33 cellular contexts compared by ENCODE assay signal in the genomic region with DNA sequence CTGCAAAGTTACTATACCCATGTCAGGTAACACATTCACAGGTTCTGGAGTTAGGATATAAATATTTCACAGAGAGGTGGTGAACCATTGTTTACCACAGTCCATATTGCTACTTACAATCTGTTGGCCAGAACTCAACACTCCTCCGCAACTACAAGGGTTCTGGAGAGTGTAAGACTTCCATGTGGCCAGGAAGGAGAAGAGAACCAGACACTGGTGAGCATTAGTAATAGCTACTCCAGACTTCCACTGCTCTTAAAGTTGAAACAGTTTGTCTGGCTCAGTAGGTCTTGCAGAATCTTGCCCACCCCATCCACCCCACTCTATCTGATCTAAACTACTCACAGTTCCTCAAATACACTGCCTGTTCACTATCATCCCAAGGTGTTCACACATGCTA.
"Had no signal": no experiment of that assay in that cellular context is flagged by ENCODE, and none has a peak within 500 bp of the region (broad histone marks: within the 10 kb centered on the region; RNA-seq: fewer than 3 reads in every experiment).

No MANE protein-coding gene starts in this region.

- H3K27me3 ChIP-seq: breast epithelium, gastroesophageal sphincter, hepatocyte had no signal

- H2AFZ ChIP-seq: hepatocyte had no signal

- DNase-seq: activated CD4-positive, alpha-beta memory T cell treated with anti-CD3 and anti-CD28 coated beads for 36 hours; activated CD4-positive, alpha-beta T cell treated with anti-CD3 and anti-CD28 coated beads for 36 hours; activated CD4-positive, alpha-beta T cell treated with anti-CD3 and anti-CD28 coated beads, Interleukin-2, amount 10 ng/mL, durations not matched to agents 24 days and 14 days; activated CD4-positive, CD25-positive, alpha-beta regulatory T cell; activated CD4-positive, CD25-positive, alpha-beta regulatory T cell treated with anti-CD3 and anti-CD28 coated beads, Interleukin-2, amount 50 U/mL, for 72 hours; activated CD8-positive, alpha-beta memory T cell treated with anti-CD3 and anti-CD28 coated beads, Interleukin-2, amount 10 ng/mL, durations not matched to agents 7 days and 5 days; activated CD8-positive, alpha-beta memory T cell treated with anti-CD3 and anti-CD28 coated beads, Interleukin-2, amount 50 U/mL, for 4 hours; activated CD8-positive, alpha-beta T cell treated with anti-CD3 and anti-CD28 coated beads, Interleukin-2, amount 10 ng/mL, durations not matched to agents 7 days and 5 days; activated gamma-delta T cell treated with Interleukin-2 at 50 U/mL for 16 hours; activated naive CD4-positive, alpha-beta T cell treated with anti-CD3 and anti-CD28 coated beads, Interleukin-2, amount 50 U/mL, for 16 hours; activated naive CD4-positive, alpha-beta T cell treated with Interleukin-2 at 50 U/mL for 16 hours; activated T-cell treated with anti-CD3 and anti-CD28 coated beads, Interleukin-2, amount 50 U/mL, for 1 hour; activated T-cell treated with anti-CD3 and anti-CD28 coated beads, Interleukin-2, amount 50 U/mL, for 72 hours; amygdala; aorta; dorsolateral prefrontal cortex; effector memory CD4-positive, alpha-beta T cell; endodermal cell; foreskin melanocyte; heart right ventricle; T-helper 1 cell; T-helper 17 cell; T1000 had no signal

- ATAC-seq: activated CD4-positive, alpha-beta T cell treated with anti-CD3 and anti-CD28 coated beads for 36 hours; activated CD8-positive, alpha-beta memory T cell treated with anti-CD3 and anti-CD28 coated beads, Interleukin-2, amount 10 ng/mL, durations not matched to agents 7 days and 5 days; activated CD8-positive, alpha-beta T cell treated with anti-CD3 and anti-CD28 coated beads, Interleukin-2, amount 10 ng/mL, durations not matched to agents 7 days and 5 days; activated T-cell treated with anti-CD3 and anti-CD28 coated beads, Interleukin-2, amount 50 U/mL, for 72 hours; esophagus mucosa; gastroesophageal sphincter; heart right ventricle; T-helper 17 cell had no signal

- H3K4me1 Mint-ChIP-seq: activated CD4-positive, alpha-beta T cell treated with anti-CD3 and anti-CD28 coated beads for 36 hours; activated CD4-positive, alpha-beta T cell treated with anti-CD3 and anti-CD28 coated beads, Interleukin-2, amount 10 ng/mL, durations not matched to agents 24 days and 14 days; activated CD8-positive, alpha-beta memory T cell treated with anti-CD3 and anti-CD28 coated beads, Interleukin-2, amount 10 ng/mL, durations not matched to agents 7 days and 5 days; central memory CD8-positive, alpha-beta T cell; T-helper 17 cell had no signal

- H3K27ac ChIP-seq: breast epithelium, coronary artery, dorsolateral prefrontal cortex, gastroesophageal sphincter, heart right ventricle, hepatocyte had no signal

- H3K4me2 ChIP-seq: hepatocyte had no signal

- H3K36me3 Mint-ChIP-seq: activated CD4-positive, alpha-beta memory T cell treated with anti-CD3 and anti-CD28 coated beads for 36 hours; activated CD8-positive, alpha-beta memory T cell treated with anti-CD3 and anti-CD28 coated beads, Interleukin-2, amount 10 ng/mL, durations not matched to agents 7 days and 5 days; activated naive CD8-positive, alpha-beta T cell; brain had no signal

- H3K27me3 Mint-ChIP-seq: dendritic cell treated with granulocyte-macrophage colony-stimulating factor and Interleukin-4, amounts not matched to agents 40 ng/mL and 50 ng/mL, for 4 days had no signal

- H3K27ac Mint-ChIP-seq: activated CD4-positive, alpha-beta memory T cell treated with anti-CD3 and anti-CD28 coated beads for 36 hours; activated CD4-positive, alpha-beta T cell treated with anti-CD3 and anti-CD28 coated beads for 36 hours; activated CD4-positive, alpha-beta T cell treated with anti-CD3 and anti-CD28 coated beads, Interleukin-2, amount 10 ng/mL, durations not matched to agents 24 days and 14 days; activated CD8-positive, alpha-beta memory T cell treated with anti-CD3 and anti-CD28 coated beads, Interleukin-2, amount 10 ng/mL, durations not matched to agents 7 days and 5 days; activated CD8-positive, alpha-beta T cell treated with anti-CD3 and anti-CD28 coated beads, Interleukin-2, amount 10 ng/mL, durations not matched to agents 7 days and 5 days; activated naive CD8-positive, alpha-beta T cell; activated T-cell treated with anti-CD3 and anti-CD28 coated beads, Interleukin-2, amount 50 U/mL, for 72 hours; brain; dendritic cell treated with granulocyte-macrophage colony-stimulating factor and Interleukin-4, amounts not matched to agents 40 ng/mL and 50 ng/mL, for 4 days; endodermal cell; T-helper 17 cell; T-helper 2 cell treated with Interferon-gamma antibody and Interleukin-4, amounts not matched to agents 5 μg/mL and 100 μg/mL, for 36 hours had no signal

- H3K9me3 Mint-ChIP-seq: activated CD4-positive, alpha-beta memory T cell treated with anti-CD3 and anti-CD28 coated beads for 36 hours; activated CD4-positive, alpha-beta T cell treated with anti-CD3 and anti-CD28 coated beads, Interleukin-2, amount 10 ng/mL, durations not matched to agents 24 days and 14 days; activated T-cell treated with anti-CD3 and anti-CD28 coated beads, Interleukin-2, amount 50 U/mL, for 72 hours; brain; central memory CD8-positive, alpha-beta T cell; dendritic cell treated with granulocyte-macrophage colony-stimulating factor and Interleukin-4, amounts not matched to agents 40 ng/mL and 50 ng/mL, for 4 days; endodermal cell; T-helper 2 cell treated with Interferon-gamma antibody and Interleukin-4, amounts not matched to agents 5 μg/mL and 100 μg/mL, for 36 hours had no signal

- H3K4me1 ChIP-seq: breast epithelium had no signal

- H3K36me3 ChIP-seq: breast epithelium, gastroesophageal sphincter, heart right ventricle had no signal

- H3K4me3 Mint-ChIP-seq: activated CD4-positive, alpha-beta memory T cell treated with anti-CD3 and anti-CD28 coated beads for 36 hours; activated CD4-positive, alpha-beta T cell treated with anti-CD3 and anti-CD28 coated beads for 36 hours; activated CD4-positive, alpha-beta T cell treated with anti-CD3 and anti-CD28 coated beads, Interleukin-2, amount 10 ng/mL, durations not matched to agents 24 days and 14 days; activated CD8-positive, alpha-beta memory T cell treated with anti-CD3 and anti-CD28 coated beads, Interleukin-2, amount 10 ng/mL, durations not matched to agents 7 days and 5 days; activated CD8-positive, alpha-beta T cell treated with anti-CD3 and anti-CD28 coated beads, Interleukin-2, amount 10 ng/mL, durations not matched to agents 7 days and 5 days; activated naive CD8-positive, alpha-beta T cell; activated T-cell treated with anti-CD3 and anti-CD28 coated beads, Interleukin-2, amount 50 U/mL, for 72 hours; brain; central memory CD8-positive, alpha-beta T cell; dendritic cell treated with granulocyte-macrophage colony-stimulating factor and Interleukin-4, amounts not matched to agents 40 ng/mL and 50 ng/mL, for 4 days; endodermal cell; T-helper 17 cell; T-helper 2 cell treated with Interferon-gamma antibody and Interleukin-4, amounts not matched to agents 5 μg/mL and 100 μg/mL, for 36 hours had no signal

- H3K4me3 ChIP-seq: breast epithelium, coronary artery, dorsolateral prefrontal cortex, gastroesophageal sphincter, heart right ventricle, hepatocyte had no signal

- H3K79me2 ChIP-seq: hepatocyte had no signal

- H3K9me3 ChIP-seq: breast epithelium, gastroesophageal sphincter, heart right ventricle had no signal
